In genomic region chr16:28950648-28951409, GRCh38 we compare ENCODE assay signal across 8 cellular contexts. TPM values are rescaled to one million over a fixed set of nuclear protein-coding genes. Genes with fewer than 3 reads are reported as not detected.
DNase-seq lines count a peak whose midpoint lies in the region; ATAC-seq and TF ChIP-seq lines count a peak whose summit lies in the region.

Gene NFATC2IP, plus strand, starts transcription at chr16:28950937. Its CDS starts 75 bp downstream, at chr16:28951012.

- no TSS peak for BruUV-seq in mammary epithelial cell (replicated peaks; lab: Mats Ljungman, UMichigan)

- H3K9ac ChIP-seq in mammary epithelial cell (ENCODE audit: insufficient read depth, low read length) (peak within 1 kb of the TSS; percentile 82), iPS-20b (ENCODE audit: low read depth, low read length) (peak within 1 kb of the TSS; percentile 95)

- DNase-seq in ACHN: peak; percentile 100
- peak; percentile 100 for DNase-seq in NCI-H2227 (lab: John Stamatoyannopoulos, UW; ENCODE audit: unreplicated experiment)
- DNase-seq in WERI-Rb-1: peak; percentile 99
- DNase-seq in mammary epithelial cell: peak; percentile 100

- WGBS in mammary epithelial cell (ENCODE audit: low coverage, missing lambda C conversion rate): 4% methylated on average over 18 of the region's 79 CpGs

- H3K9me3 ChIP-seq in WERI-Rb-1 (ENCODE audit: severe bottlenecking): no peaks in the 10 kb centered on the region
- H3K9me3 ChIP-seq in mammary epithelial cell (replicated peaks; ENCODE audit: insufficient read depth, low read length): no peaks in the 10 kb centered on the region
- H3K9me3 ChIP-seq in iPS-20b (ENCODE audit: insufficient read depth, low read depth, low read length): no peaks in the 10 kb centered on the region

- H3K4me1 ChIP-seq in mammary epithelial cell (ENCODE audit: insufficient read depth, low read length) (peaks cover 16% of the 10 kb centered on the region), iPS-20b (ENCODE audit: insufficient read depth, low read length) (no peaks in the 10 kb centered on the region)

- H2AFZ ChIP-seq in mammary epithelial cell (ENCODE audit: low read depth, low read length): peak within 1 kb of the TSS; percentile 87

- H3K4me3 ChIP-seq in WERI-Rb-1 (ENCODE audit: low read depth, low read length) (peak within 1 kb of the TSS; percentile 93), mammary epithelial cell (replicated peaks in 1 of 3; ENCODE audit: insufficient read depth in 1 of 3, low read depth in 2 of 3, low read length in 3 of 3) (peak within 1 kb of the TSS; percentile 76 to 95 (median 89)), iPS-20b (ENCODE audit: low read length) (peak within 1 kb of the TSS; percentile 93), skin epidermis (peak within 1 kb of the TSS; percentile 83 to 98 (median 94))

- H3K27ac ChIP-seq in WERI-Rb-1 (peak within 1 kb of the TSS; percentile 79), mammary epithelial cell (ENCODE audit: insufficient read depth, low read depth, low read length) (peak within 1 kb of the TSS; percentile 55), iPS-20b (ENCODE audit: low read length) (no peak within 1 kb of the TSS), skin epidermis (peak within 1 kb of the TSS; percentile 76 to 94 (median 88))

- H4K20me1 ChIP-seq in mammary epithelial cell (ENCODE audit: insufficient read depth, low read length): no peaks in the 10 kb centered on the region

- ATAC-seq in GM18873 (IDR thresholded peaks at IDR 0.05; ENCODE audit: low FRiP score, unreplicated experiment) (peak; percentile 92), HG03139 (IDR thresholded peaks at IDR 0.05; ENCODE audit: unreplicated experiment) (peak; percentile 93)

- peaks cover 41% of the 10 kb centered on the region for H3K79me2 ChIP-seq in mammary epithelial cell (ENCODE audit: insufficient read depth, low read length)

- CTCF ChIA-PET in mammary epithelial cell (lab: Charles Lee; ENCODE audit: low non-redundant PET): no interaction called here

- in situ Hi-C loops in ACHN (cut with HindIII; ENCODE audit: low pct_ligation_motif_present, low pct_unique_long_range_greater_than_20kb, low sequenced_read_pairs) (no loop called here), mammary epithelial cell (cut with MboI; ENCODE audit: low sequenced_read_pairs in 2 of 2) (no loop called here)

- no peaks in the 10 kb centered on the region for H3K27me3 ChIP-seq in WERI-Rb-1 (ENCODE audit: insufficient read depth, low read depth, severe bottlenecking)
- no peaks in the 10 kb centered on the region for H3K27me3 ChIP-seq in mammary epithelial cell (ENCODE audit: insufficient read depth, low read length)
- H3K27me3 ChIP-seq in iPS-20b (ENCODE audit: insufficient read depth, low read length): no peaks in the 10 kb centered on the region

- intact Hi-C loops in mammary epithelial cell (cut with micrococcal nuclease): loop anchor here (2.0 kb wide), 1 partner anchor 24 kb away; the partner anchor contains the start of gene SPNS1

- TF ChIP-seq CTCF in WERI-Rb-1 (IDR thresholded peaks at IDR 0.05; ENCODE audit: low read depth, low read length) (no peak), mammary epithelial cell (conservative IDR thresholded peaks at IDR 0.05 in 1 of 2, IDR thresholded peaks at IDR 0.05 in 1 of 2; ENCODE audit: extremely low read depth in 1 of 2, insufficient read depth in 1 of 2, low read depth in 1 of 2, low read length in 2 of 2) (no peak)

- H3K36me3 ChIP-seq in WERI-Rb-1 (peaks cover 36% of the 10 kb centered on the region), mammary epithelial cell (ENCODE audit: insufficient read depth, low read length) (peaks cover 10% of the 10 kb centered on the region), iPS-20b (ENCODE audit: insufficient read depth, low read depth, low read length) (peaks cover 39% of the 10 kb centered on the region)

- peak within 1 kb of the TSS; percentile 92 for H3K4me2 ChIP-seq in mammary epithelial cell (ENCODE audit: insufficient read depth, low read depth, low read length)

- dilution Hi-C loops in mammary epithelial cell (cut with HindIII; ENCODE audit: low sequenced_read_pairs): loop anchor here (25.0 kb wide), 1 partner anchor 1011 kb away; the partner anchor contains the start of genes TAOK2 and TMEM219

RNA-seq across cellular contexts. Expression of gene NFATC2IP, which starts in this region (rescaled TPM):
- 10 to 100 TPM; 21.5 to 59.2 TPM for total RNA-seq in mammary epithelial cell
- 43.6 TPM for polyA plus RNA-seq in mammary epithelial cell
- polyA minus RNA-seq in mammary epithelial cell: 49.7 TPM
